Comparison of ENCODE assay signal across 11 cellular contexts in genomic region chr20:364905-365794, GRCh38. TPM values are rescaled to one million over a fixed set of nuclear protein-coding genes. Genes with fewer than 3 reads are reported as not detected.
DNase-seq lines count a peak whose midpoint lies in the region; ATAC-seq, FAIRE-seq and TF ChIP-seq lines count a peak whose summit lies in the region.
"Had no signal": no experiment of that assay in that cellular context is flagged by ENCODE, and none has a peak within 500 bp of the region (broad histone marks: within the 10 kb centered on the region; RNA-seq: fewer than 3 reads in every experiment).

No MANE protein-coding gene starts in this region.

- no peaks in the 10 kb centered on the region for H3K36me3 Mint-ChIP-seq in activated naive CD8-positive, alpha-beta T cell treated with anti-CD3 and anti-CD28 coated beads for 36 hours
- H3K36me3 Mint-ChIP-seq in activated naive CD8-positive, alpha-beta T cell treated with anti-CD3 and anti-CD28 coated beads, Interleukin-2, amount 50 U/mL, for 24 hours (ENCODE audit: low read depth), result no peaks in the 10 kb centered on the region
- H3K36me3 Mint-ChIP-seq in stimulated activated naive B cell treated with anti-CD40 and anti-IgM and Interleukin-4, amounts not matched to agents 10 μg/mL and 1 μg/mL and 100 μg/mL, for 72 hours, result no peaks in the 10 kb centered on the region

- DNase-seq in activated naive CD8-positive, alpha-beta T cell treated with anti-CD3 and anti-CD28 coated beads for 36 hours, result no peak
- DNase-seq in activated naive CD8-positive, alpha-beta T cell treated with anti-CD3 and anti-CD28 coated beads, Interleukin-2, amount 50 U/mL, for 24 hours, result no peak
- DNase-seq in Panc1 (ENCODE audit: low read depth, low spot score) (no peak), H1 (ENCODE audit: low read depth in 1 of 2, low spot score in 2 of 2) (no peak), NCI-H1694 treated with DMSO at 0.1 percent for 48 hours (lab: John Stamatoyannopoulos, UW) (no peak), tibial artery (no peak)
- no peak for DNase-seq in stimulated activated naive B cell treated with anti-CD40 and anti-IgM and Interleukin-4, amounts not matched to agents 10 μg/mL and 1 μg/mL and 100 μg/mL, for 72 hours
- DNase-seq: cortex of kidney, H7, NCI-H146 had no signal

- H4K20me1 ChIP-seq in H1 (replicated peaks in 1 of 2; ENCODE audit: control insufficient read depth in 1 of 2, insufficient read depth in 2 of 2, low read length in 2 of 2), result no peaks in the 10 kb centered on the region

- H4K8ac ChIP-seq in H1 (ENCODE audit: extremely low read depth, insufficient read depth, low read length), result no peak overlapping the region

- no peaks in the 10 kb centered on the region for H3K79me1 ChIP-seq in H1 (ENCODE audit: low read depth, low read length)

- H3K56ac ChIP-seq in H1 (replicated peaks; ENCODE audit: insufficient read length, low read depth, low read length), result no peak overlapping the region

- H3K9ac ChIP-seq in H1 (replicated peaks in 1 of 4; ENCODE audit: extremely low read depth in 1 of 4, low read depth in 3 of 4, low read length in 3 of 4), result no peak overlapping the region

- H3K9me3 Mint-ChIP-seq in activated naive CD8-positive, alpha-beta T cell treated with anti-CD3 and anti-CD28 coated beads for 36 hours, result no peaks in the 10 kb centered on the region
- no peaks in the 10 kb centered on the region for H3K9me3 Mint-ChIP-seq in activated naive CD8-positive, alpha-beta T cell treated with anti-CD3 and anti-CD28 coated beads, Interleukin-2, amount 50 U/mL, for 24 hours
- H3K9me3 Mint-ChIP-seq in stimulated activated naive B cell treated with anti-CD40 and anti-IgM and Interleukin-4, amounts not matched to agents 10 μg/mL and 1 μg/mL and 100 μg/mL, for 72 hours, result no peaks in the 10 kb centered on the region

- in situ Hi-C loops in Panc1 (cut with HindIII; ENCODE audit: low pct_unique_long_range_greater_than_20kb, low sequenced_read_pairs), result no loop called here

- 93% methylated on average over 9 of the region's 9 CpGs; no CpG with 5 or more reads in 1 of the 2 experiments for WGBS in H1 (ENCODE audit: extremely low coverage in 1 of 2, insufficient coverage in 1 of 2, insufficient read length in 1 of 2, insufficient replicate concordance in 2 of 2, low coverage in 1 of 2, low lambda C conversion rate in 2 of 2, missing lambda C conversion rate in 1 of 2), 2 experiments

- H3K27me3 ChIP-seq in Panc1 (ENCODE audit: control insufficient read depth, insufficient read depth, low read length), result no peaks in the 10 kb centered on the region
- no peaks in the 10 kb centered on the region; a peak in 1 of 7 replicates for H3K27me3 ChIP-seq in H1 (replicated peaks in 1 of 4; ENCODE audit: control insufficient read depth in 3 of 4, extremely low read depth in 1 of 4, insufficient read depth in 3 of 4, low read length in 3 of 4)
- no peaks in the 10 kb centered on the region for H3K27me3 ChIP-seq in tibial artery

- TF ChIP-seq RAD21 in H1 (IDR thresholded peaks at IDR 0.05 in 1 of 2, conservative IDR thresholded peaks at IDR 0.05 in 1 of 2; ENCODE audit: low read depth in 2 of 2, low read length in 2 of 2), result no peak

- peak overlapping the region; percentile 64; the same call in 1 of the 2 replicates for H2BK12ac ChIP-seq in H1 (ENCODE audit: low read depth, low read length)

- no peak overlapping the region for H2AFZ ChIP-seq in H1 (ENCODE audit: low read length)

- no TSS peak for BruUV-seq in Panc1 (replicated peaks; lab: Mats Ljungman, UMichigan)

- no peak overlapping the region for H2BK120ac ChIP-seq in H1 (replicated peaks; ENCODE audit: low read depth, low read length)

- no peak overlapping the region for H2BK20ac ChIP-seq in H1 (ENCODE audit: low read length)

- ATAC-seq in activated naive CD8-positive, alpha-beta T cell treated with anti-CD3 and anti-CD28 coated beads, Interleukin-2, amount 50 U/mL, for 24 hours, result no peak
- peak; percentile 63 for ATAC-seq in Panc1
- ATAC-seq in stimulated activated naive B cell treated with anti-CD40 and anti-IgM and Interleukin-4, amounts not matched to agents 10 μg/mL and 1 μg/mL and 100 μg/mL, for 72 hours (replicated peaks), result peak in 1 of 2 donors; percentile 16
- no peak for ATAC-seq in GM19324 (IDR thresholded peaks at IDR 0.05; ENCODE audit: low FRiP score, unreplicated experiment)

- H2BK15ac ChIP-seq in H1 (ENCODE audit: low read length), result no peak overlapping the region

- H3K27ac ChIP-seq in Panc1 (ENCODE audit: low read length) (peak overlapping the region; percentile 54; the same call in 1 of the 2 replicates), H1 (ENCODE audit: low read depth, low read length) (no peak overlapping the region), tibial artery (no peak overlapping the region)

- intact Hi-C loops in Panc1 (cut with micrococcal nuclease; ENCODE audit: unreplicated experiment), result no loop called here
- intact Hi-C loops in tibial artery (cut with DNase I; ENCODE audit: low total_unique reads), result no loop called here

- H3K4me3 Mint-ChIP-seq in activated naive CD8-positive, alpha-beta T cell treated with anti-CD3 and anti-CD28 coated beads for 36 hours, result no peak overlapping the region
- no peak overlapping the region for H3K4me3 Mint-ChIP-seq in activated naive CD8-positive, alpha-beta T cell treated with anti-CD3 and anti-CD28 coated beads, Interleukin-2, amount 50 U/mL, for 24 hours
- H3K4me3 Mint-ChIP-seq in stimulated activated naive B cell treated with anti-CD40 and anti-IgM and Interleukin-4, amounts not matched to agents 10 μg/mL and 1 μg/mL and 100 μg/mL, for 72 hours, result no peak overlapping the region

- no peak for FAIRE-seq in H1 (lab: Jason Lieb, UNC)

- H3K36me3 ChIP-seq in Panc1 (ENCODE audit: control insufficient read depth, insufficient read depth, low read length) (no peaks in the 10 kb centered on the region), H1 (ENCODE audit: control insufficient read depth in 2 of 4, insufficient read depth in 4 of 4, low read length in 3 of 4) (no peaks in the 10 kb centered on the region; a peak in 1 of 8 replicates), tibial artery (no peaks in the 10 kb centered on the region)

- H3K27ac Mint-ChIP-seq in activated naive CD8-positive, alpha-beta T cell treated with anti-CD3 and anti-CD28 coated beads for 36 hours, result peak overlapping the region; percentile 9
- H3K27ac Mint-ChIP-seq in activated naive CD8-positive, alpha-beta T cell treated with anti-CD3 and anti-CD28 coated beads, Interleukin-2, amount 50 U/mL, for 24 hours, result no peak overlapping the region
- H3K27ac Mint-ChIP-seq in stimulated activated naive B cell treated with anti-CD40 and anti-IgM and Interleukin-4, amounts not matched to agents 10 μg/mL and 1 μg/mL and 100 μg/mL, for 72 hours, result peak overlapping the region; percentile 14

- no peak overlapping the region for H3K4ac ChIP-seq in H1 (replicated peaks; ENCODE audit: insufficient read length, low read depth, low read length)

- TF ChIP-seq EP300 in H1 (IDR thresholded peaks at IDR 0.05; ENCODE audit: borderline replicate concordance in 1 of 2, low read depth in 2 of 2, low read length in 2 of 2), result no peak

- peaks cover 23% of the 10 kb centered on the region for H3K4me1 Mint-ChIP-seq in activated naive CD8-positive, alpha-beta T cell treated with anti-CD3 and anti-CD28 coated beads for 36 hours
- peaks cover 30% of the 10 kb centered on the region for H3K4me1 Mint-ChIP-seq in activated naive CD8-positive, alpha-beta T cell treated with anti-CD3 and anti-CD28 coated beads, Interleukin-2, amount 50 U/mL, for 24 hours
- peaks cover 19 to 26% of the 10 kb centered on the region in 2 donors for H3K4me1 Mint-ChIP-seq in stimulated activated naive B cell treated with anti-CD40 and anti-IgM and Interleukin-4, amounts not matched to agents 10 μg/mL and 1 μg/mL and 100 μg/mL, for 72 hours

- H4K91ac ChIP-seq in H1 (replicated peaks; ENCODE audit: insufficient read length, low read length), result no peak overlapping the region

- no peak overlapping the region for H3K4me2 ChIP-seq in H1 (ENCODE audit: insufficient read depth in 1 of 2, low read depth in 2 of 2, low read length in 2 of 2)

- H3K18ac ChIP-seq in H1 (ENCODE audit: extremely low read depth, low read length), result no peak overlapping the region

- H3K4me3 ChIP-seq in Panc1 (ENCODE audit: low read depth in 2 of 2, low read length in 2 of 2) (no peak overlapping the region), H1 (ENCODE audit: extremely low read depth in 1 of 4, insufficient read depth in 2 of 4, low read depth in 3 of 4, low read length in 4 of 4) (no peak overlapping the region), tibial artery (no peak overlapping the region)

- CTCF ChIA-PET in Panc1 (lab: Charles Lee) (interaction anchor here (0.7 kb wide), 1 partner anchor 67 kb away, joined by 6 read pairs; no protein-coding TSS in a partner anchor), H1 (lab: Charles Lee; ENCODE audit: partially characterized antibody) (interaction anchor here (0.5 to 4.4 kb wide), 3 partner anchors 11 to 67 kb away, joined by 3 to 28 read pairs (median 6); no protein-coding TSS in a partner anchor)

- H3K14ac ChIP-seq in H1 (ENCODE audit: insufficient read length), result no peak overlapping the region

- POLR2A ChIA-PET in Panc1 (lab: Charles Lee), result no interaction called here
- POLR2A ChIA-PET in H1 (lab: Charles Lee; ENCODE audit: partially characterized antibody), result interaction anchor here (1.3 to 14.7 kb wide), 4 partner anchors 7 to 31 kb away, joined by 4 to 172 read pairs (median 31); partner anchors contain the start of gene TRIB3

- no peaks in the 10 kb centered on the region for H3K27me3 Mint-ChIP-seq in activated naive CD8-positive, alpha-beta T cell treated with anti-CD3 and anti-CD28 coated beads for 36 hours
- H3K27me3 Mint-ChIP-seq in activated naive CD8-positive, alpha-beta T cell treated with anti-CD3 and anti-CD28 coated beads, Interleukin-2, amount 50 U/mL, for 24 hours, result peaks cover 6% of the 10 kb centered on the region
- H3K27me3 Mint-ChIP-seq in stimulated activated naive B cell treated with anti-CD40 and anti-IgM and Interleukin-4, amounts not matched to agents 10 μg/mL and 1 μg/mL and 100 μg/mL, for 72 hours, result peaks cover 7 to 18% of the 10 kb centered on the region in 2 donors

- no peak for TF ChIP-seq CTCF in Panc1 (IDR thresholded peaks at IDR 0.05)
- no peak for TF ChIP-seq CTCF in H1 (IDR thresholded peaks at IDR 0.05; ENCODE audit: control extremely low read depth in 1 of 3, insufficient read depth in 1 of 3, low read depth in 1 of 3, low read length in 3 of 3)
- no peak for TF ChIP-seq CTCF in tibial artery (IDR thresholded peaks at IDR 0.05)

- no peaks in the 10 kb centered on the region for H3K9me3 ChIP-seq in Panc1 (ENCODE audit: control insufficient read depth, insufficient read depth, low read depth, low read length)
- H3K9me3 ChIP-seq in H1 (ENCODE audit: insufficient read depth in 2 of 2, low read depth in 1 of 2, low read length in 1 of 2), result no peaks in the 10 kb centered on the region
- H3K9me3 ChIP-seq in tibial artery, result no peaks in the 10 kb centered on the region

- H2AK5ac ChIP-seq in H1 (ENCODE audit: low read depth, low read length), result no peak overlapping the region

- peaks cover 24% of the 10 kb centered on the region for H3K4me1 ChIP-seq in Panc1 (ENCODE audit: control insufficient read depth, insufficient read depth, low read length)
- H3K4me1 ChIP-seq in H1 (replicated peaks in 1 of 4; ENCODE audit: control insufficient read depth in 3 of 4, insufficient read depth in 4 of 4, low read length in 3 of 4), result no peaks in the 10 kb centered on the region; a peak in 2 of 7 replicates
- H3K4me1 ChIP-seq in tibial artery, result peaks cover 0 to 7% (median 2%) of the 10 kb centered on the region in 4 donors

- H2BK5ac ChIP-seq in H1 (ENCODE audit: low read depth, low read length), result no peak overlapping the region

- H3K23me2 ChIP-seq in H1 (ENCODE audit: low read depth, low read length), result no peaks in the 10 kb centered on the region

- no peak overlapping the region for H3K23ac ChIP-seq in H1 (ENCODE audit: insufficient read length)

- no peak overlapping the region for H4K5ac ChIP-seq in H1 (ENCODE audit: insufficient read length, low read depth, low read length)

- no peaks in the 10 kb centered on the region; a peak in 1 of 4 replicates for H3K79me2 ChIP-seq in H1 (ENCODE audit: control insufficient read depth in 1 of 2, insufficient read depth in 2 of 2, low read length in 2 of 2)

- TF ChIP-seq POLR2A in H1 (IDR thresholded peaks at IDR 0.05; ENCODE audit: control extremely low read depth in 1 of 2, low read depth in 2 of 2, low read length in 2 of 2), result no peak

RNA-seq across cellular contexts. Expression of gene TRIB3, which starts 15.4 kb away (rescaled TPM):
- total RNA-seq in activated naive CD8-positive, alpha-beta T cell treated with anti-CD3 and anti-CD28 coated beads for 36 hours, result 10 to 100 TPM; 57.8 to 58.0 TPM
- 35.6 TPM for total RNA-seq in Panc1 (2021; ENCODE audit: unreplicated experiment)
- 41.6 TPM for polyA plus RNA-seq in Panc1 (2012; ENCODE audit: insufficient read length)
- total RNA-seq in H1 (2021; fragmentation: NEBNext Ultra II Directional; extraction: Animal tissue kit (Norgen Biotek cat#: 25700)), result 9.0 and 10.1 TPM in 2 replicates
- 17.1 and 30.0 TPM in 2 replicates for polyA plus RNA-seq in H1 (2011; rRNA removed)
- 20.6 TPM for polyA plus RNA-seq in H1 (2011; cell fraction: cytosol; rRNA removed)
- 22.8 TPM for polyA plus RNA-seq in H1 (2011; cell fraction: nucleus; rRNA removed)
- polyA plus RNA-seq in H1 (2012, experiment 1 of 2), result 4.7 to 10.2 TPM (median 8.5 TPM) in 4 replicates
- 11.2 TPM for polyA plus RNA-seq in H1 (2012, experiment 2 of 2)
- 8.1 TPM for polyA plus RNA-seq in H1 (2013, experiment 1 of 2)
- polyA plus RNA-seq in H1 (2013, experiment 2 of 2), result 8.1 TPM
- polyA minus RNA-seq in H1 (2011; rRNA and poly(A)+ RNA removed), result 10.1 and 14.9 TPM in 2 replicates
- 11.1 TPM for polyA minus RNA-seq in H1 (2011; cell fraction: cytosol; rRNA and poly(A)+ RNA removed)
- 7.7 TPM for polyA minus RNA-seq in H1 (2011; cell fraction: nucleus; rRNA and poly(A)+ RNA removed)

RNA-seq across cellular contexts. Expression of gene NRSN2, which starts 18.2 kb away (rescaled TPM):
- total RNA-seq in activated naive CD8-positive, alpha-beta T cell treated with anti-CD3 and anti-CD28 coated beads for 36 hours, result 10 to 100 TPM; 11.2 to 12.6 TPM
- total RNA-seq in Panc1 (2021; ENCODE audit: unreplicated experiment), result 44.9 TPM
- 74.8 TPM for polyA plus RNA-seq in Panc1 (2012; ENCODE audit: insufficient read length)
- 15.0 and 19.4 TPM in 2 replicates for total RNA-seq in H1 (2021; fragmentation: NEBNext Ultra II Directional; extraction: Animal tissue kit (Norgen Biotek cat#: 25700))
- polyA plus RNA-seq in H1 (2011; rRNA removed), result 33.3 and 41.9 TPM in 2 replicates
- 25.4 TPM for polyA plus RNA-seq in H1 (2011; cell fraction: cytosol; rRNA removed)
- polyA plus RNA-seq in H1 (2011; cell fraction: nucleus; rRNA removed), result 20.5 TPM
- polyA plus RNA-seq in H1 (2012, experiment 1 of 2), result 17.4 to 24.3 TPM (median 23.5 TPM) in 4 replicates
- polyA plus RNA-seq in H1 (2012, experiment 2 of 2), result 23.4 TPM
- polyA plus RNA-seq in H1 (2013, experiment 1 of 2), result 19.3 TPM
- polyA plus RNA-seq in H1 (2013, experiment 2 of 2), result 21.8 TPM
- polyA minus RNA-seq in H1 (2011; rRNA and poly(A)+ RNA removed), result 11.8 and 15.0 TPM in 2 replicates
- polyA minus RNA-seq in H1 (2011; cell fraction: cytosol; rRNA and poly(A)+ RNA removed), result 16.5 TPM
- polyA minus RNA-seq in H1 (2011; cell fraction: nucleus; rRNA and poly(A)+ RNA removed), result 8.1 TPM

RNA-seq across cellular contexts. Expression of gene SOX12, which starts 39.8 kb away (rescaled TPM):
- total RNA-seq in activated naive CD8-positive, alpha-beta T cell treated with anti-CD3 and anti-CD28 coated beads for 36 hours, result 10 to 100 TPM; 13.1 to 13.3 TPM
- total RNA-seq in Panc1 (2021; ENCODE audit: unreplicated experiment), result 48.6 TPM
- 52.3 TPM for polyA plus RNA-seq in Panc1 (2012; ENCODE audit: insufficient read length)
- 63.0 and 66.1 TPM in 2 replicates for total RNA-seq in H1 (2021; fragmentation: NEBNext Ultra II Directional; extraction: Animal tissue kit (Norgen Biotek cat#: 25700))
- 6.4 and 14.4 TPM in 2 replicates for polyA plus RNA-seq in H1 (2011; rRNA removed)
- 9.3 TPM for polyA plus RNA-seq in H1 (2011; cell fraction: cytosol; rRNA removed)
- 20.6 TPM for polyA plus RNA-seq in H1 (2011; cell fraction: nucleus; rRNA removed)
- 28.3 to 39.1 TPM (median 34.8 TPM) in 4 replicates for polyA plus RNA-seq in H1 (2012, experiment 1 of 2)
- 27.6 TPM for polyA plus RNA-seq in H1 (2012, experiment 2 of 2)
- polyA plus RNA-seq in H1 (2013, experiment 1 of 2), result 34.1 TPM
- polyA plus RNA-seq in H1 (2013, experiment 2 of 2), result 34.4 TPM
- 2.9 and 6.2 TPM in 2 replicates for polyA minus RNA-seq in H1 (2011; rRNA and poly(A)+ RNA removed)
- 16.2 TPM for polyA minus RNA-seq in H1 (2011; cell fraction: cytosol; rRNA and poly(A)+ RNA removed)
- polyA minus RNA-seq in H1 (2011; cell fraction: nucleus; rRNA and poly(A)+ RNA removed), result 11.5 TPM

RNA-seq across cellular contexts. Expression of gene RBCK1, which starts 42.9 kb away (rescaled TPM):
- 100 to 1,000 TPM; 113 to 115 TPM for total RNA-seq in activated naive CD8-positive, alpha-beta T cell treated with anti-CD3 and anti-CD28 coated beads for 36 hours
- total RNA-seq in Panc1 (2021; ENCODE audit: unreplicated experiment), result 97.1 TPM
- 109 TPM for polyA plus RNA-seq in Panc1 (2012; ENCODE audit: insufficient read length)
- total RNA-seq in H1 (2021; fragmentation: NEBNext Ultra II Directional; extraction: Animal tissue kit (Norgen Biotek cat#: 25700)), result 48.7 and 54.7 TPM in 2 replicates
- polyA plus RNA-seq in H1 (2011; rRNA removed), result 43.1 and 60.1 TPM in 2 replicates
- polyA plus RNA-seq in H1 (2011; cell fraction: cytosol; rRNA removed), result 42.6 TPM
- 121 TPM for polyA plus RNA-seq in H1 (2011; cell fraction: nucleus; rRNA removed)
- 61.2 to 71.1 TPM (median 65.0 TPM) in 4 replicates for polyA plus RNA-seq in H1 (2012, experiment 1 of 2)
- polyA plus RNA-seq in H1 (2012, experiment 2 of 2), result 49.7 TPM
- polyA plus RNA-seq in H1 (2013, experiment 1 of 2), result 42.6 TPM
- 41.0 TPM for polyA plus RNA-seq in H1 (2013, experiment 2 of 2)
- polyA minus RNA-seq in H1 (2011; rRNA and poly(A)+ RNA removed), result 25.1 and 25.9 TPM in 2 replicates
- polyA minus RNA-seq in H1 (2011; cell fraction: cytosol; rRNA and poly(A)+ RNA removed), result 20.8 TPM
- 32.7 TPM for polyA minus RNA-seq in H1 (2011; cell fraction: nucleus; rRNA and poly(A)+ RNA removed)
